ENCODE assay signal across 1 cellular context in genomic region chr2:220458051-220458450, GRCh38.
TF ChIP-seq lines count a peak whose summit lies in the region.

No MANE protein-coding gene starts in this region.

TF ChIP-seq in H1, 55 proteins besides CTCF, POLR2A, EP300 and RAD21:
- TF ChIP-seq USF2 (IDR thresholded peaks at IDR 0.05; ENCODE audit: low read length) (no peak), CTBP2 (IDR thresholded peaks at IDR 0.05; ENCODE audit: borderline replicate concordance, insufficient read depth, insufficient read length, low read length) (no peak), TAF1 (IDR thresholded peaks at IDR 0.05; ENCODE audit: low read depth, low read length) (no peak), CBX8 (IDR thresholded peaks at IDR 0.05; ENCODE audit: borderline replicate concordance, low read depth, low read length) (no peak), EGR1 (IDR thresholded peaks at IDR 0.05; ENCODE audit: borderline replicate concordance, low read depth, low read length) (no peak), KDM5A (IDR thresholded peaks at IDR 0.05; ENCODE audit: low read length) (no peak), JUND (IDR thresholded peaks at IDR 0.05; ENCODE audit: low read length) (no peak)
